ENCODE assay signal across 1 cellular context in genomic region chr10:78432582-78432981, GRCh38.
TF ChIP-seq lines count a peak whose summit lies in the region.

No MANE protein-coding gene starts in this region.

TF ChIP-seq in H1, 55 proteins besides CTCF, POLR2A, EP300 and RAD21 (continued from another document):
- TF ChIP-seq CBX8 (IDR thresholded peaks at IDR 0.05; ENCODE audit: borderline replicate concordance, low read depth, low read length) (no peak), POU5F1 (IDR thresholded peaks at IDR 0.05; ENCODE audit: low read depth, low read length) (no peak), HDAC2 (IDR thresholded peaks at IDR 0.05; ENCODE audit: borderline replicate concordance in 1 of 2, low read depth in 2 of 2, low read length in 2 of 2) (no peak), CEBPB (IDR thresholded peaks at IDR 0.05; ENCODE audit: low read depth, low read length) (no peak), CBX5 (IDR thresholded peaks at IDR 0.05; ENCODE audit: low read depth, low read length) (no peak), MAX (IDR thresholded peaks at IDR 0.05) (no peak), RNF2 (IDR thresholded peaks at IDR 0.05; ENCODE audit: borderline replicate concordance, low read depth, low read length, missing control alignments, poor library complexity, severe bottlenecking) (no peak)
